Comparison of ENCODE assay signal across 8 cellular contexts in the genomic region with DNA sequence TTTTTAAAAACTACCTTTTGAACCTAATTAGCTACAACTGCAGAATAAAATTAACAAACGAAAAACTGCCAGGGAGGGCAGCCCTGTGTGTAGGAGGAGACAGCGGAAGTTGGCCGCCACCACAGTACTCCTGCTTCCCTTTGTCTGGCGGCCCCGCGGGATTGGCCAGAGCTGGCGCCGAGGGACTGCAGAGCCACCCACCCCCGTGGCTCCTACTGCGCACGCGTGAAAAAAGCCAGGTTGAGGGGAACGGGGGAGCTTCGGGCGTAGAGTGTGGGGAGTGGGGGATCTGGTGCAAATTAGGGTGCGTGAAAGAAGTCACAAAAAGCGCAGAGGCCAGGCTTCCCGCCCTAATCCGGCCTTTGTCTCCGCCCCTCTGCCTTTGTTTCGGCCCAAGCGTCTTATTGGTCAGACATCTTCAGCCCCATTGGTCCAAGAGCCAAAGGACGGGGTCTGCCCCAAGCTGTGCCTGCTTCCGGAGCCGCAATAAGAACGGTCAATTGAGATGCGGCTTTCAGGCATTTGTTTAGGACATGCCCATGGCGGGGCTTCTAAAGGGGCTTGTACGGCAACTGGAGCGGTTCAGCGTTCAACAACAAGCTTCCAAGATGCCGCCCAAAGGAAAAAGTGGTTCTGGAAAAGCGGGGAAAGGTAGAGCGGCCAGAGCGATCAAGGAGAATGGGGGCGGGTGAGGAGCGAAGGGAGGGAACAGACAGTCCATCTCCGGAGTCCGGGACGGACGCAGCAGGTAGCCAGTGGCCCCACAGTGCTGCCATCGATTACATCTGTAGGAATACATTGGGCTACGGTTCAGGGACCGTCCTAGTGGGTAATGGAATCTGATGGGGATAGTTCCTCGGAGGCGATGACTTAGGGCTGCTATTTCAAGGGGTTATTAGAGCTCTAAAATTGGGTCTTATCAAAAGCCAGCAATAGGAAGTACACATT. TPM values are rescaled to one million over a fixed set of nuclear protein-coding genes. Genes with fewer than 3 reads are reported as not detected.
DNase-seq lines count a peak whose midpoint lies in the region; TF ChIP-seq lines count a peak whose summit lies in the region.

A gene (plus strand): TSS at position 580 of the 948 bp plus-strand sequence. CDS start 29 bp downstream, at position 609.

- H3K27ac Mint-ChIP-seq in neural crest cell (ENCODE audit: unreplicated experiment): no peak within 1 kb of the TSS

- H3K4me1 ChIP-seq in HAP-1 (peaks cover 10% of the 10 kb centered on the region), stomach smooth muscle (ENCODE audit: control insufficient read depth, insufficient read depth, low read length) (peaks cover 15% of the 10 kb centered on the region)

- TF ChIP-seq CTCF in fibroblast of villous mesenchyme (IDR thresholded peaks at IDR 0.05; ENCODE audit: insufficient read depth, low read depth, low read length): no peak
- TF ChIP-seq CTCF in neural crest cell (conservative IDR thresholded peaks at IDR 0.05): no peak

- H3K36me3 Mint-ChIP-seq in neural crest cell (ENCODE audit: low read depth): peaks cover 6% of the 10 kb centered on the region

- H3K9ac ChIP-seq in stomach smooth muscle (ENCODE audit: low read length in 2 of 2): peak within 1 kb of the TSS; percentile 79 to 91

- DNase-seq in ELR (ENCODE audit: low read depth) (peak; percentile 96), HAP-1 (ENCODE audit: low spot score in 2 of 2) (peak; percentile 99), MG63 (peak; percentile 92), SHP77 (lab: John Stamatoyannopoulos, UW) (peak; percentile 87 to 90), fibroblast of villous mesenchyme (ENCODE audit: low read depth) (peak; percentile 97), neural crest cell (ENCODE audit: low read depth, low spot score) (peak; percentile 76)
- DNase-seq in activated effector memory CD4-positive, alpha-beta T cell treated with anti-CD3 and anti-CD28 coated beads, Interleukin-2, amount 50 U/mL, for 16 hours: peak; percentile 92

- H3K27me3 Mint-ChIP-seq in neural crest cell (ENCODE audit: low read depth): no peaks in the 10 kb centered on the region

- H3K4me3 ChIP-seq in HAP-1: peak within 1 kb of the TSS; percentile 80
- H3K4me3 ChIP-seq in MG63: peak within 1 kb of the TSS; percentile 78
- H3K4me3 ChIP-seq in fibroblast of villous mesenchyme (ENCODE audit: low read depth, low read length): peak within 1 kb of the TSS; percentile 86
- H3K4me3 ChIP-seq in stomach smooth muscle (ENCODE audit: low read length in 2 of 2): peak within 1 kb of the TSS; percentile 73 to 79

- no peaks in the 10 kb centered on the region for H3K9me3 ChIP-seq in HAP-1
- no peaks in the 10 kb centered on the region for H3K9me3 ChIP-seq in MG63
- no peaks in the 10 kb centered on the region for H3K9me3 ChIP-seq in stomach smooth muscle (ENCODE audit: control insufficient read depth in 2 of 2, low read length in 2 of 2)

- H3K27ac ChIP-seq in stomach smooth muscle (ENCODE audit: low read length): peak within 1 kb of the TSS; percentile 71

- H3K36me3 ChIP-seq in HAP-1 (replicated peaks): peaks cover 8% of the 10 kb centered on the region
- H3K36me3 ChIP-seq in MG63: no peaks in the 10 kb centered on the region
- H3K36me3 ChIP-seq in stomach smooth muscle (ENCODE audit: control insufficient read depth in 2 of 2, insufficient read depth in 2 of 2, low read length in 2 of 2): no peaks in the 10 kb centered on the region

- peaks cover 9% of the 10 kb centered on the region for H3K4me1 Mint-ChIP-seq in neural crest cell

- H3K9me3 Mint-ChIP-seq in neural crest cell: no peaks in the 10 kb centered on the region

- no peak within 1 kb of the TSS for H3K4me3 Mint-ChIP-seq in neural crest cell

- in situ Hi-C loops in HAP-1 (cut with MboI; ENCODE audit: low sequenced_read_pairs): no loop called here

- H3K27me3 ChIP-seq in HAP-1 (ENCODE audit: low read depth): no peaks in the 10 kb centered on the region
- H3K27me3 ChIP-seq in MG63: no peaks in the 10 kb centered on the region
- peaks cover 0 to 3% of the 10 kb centered on the region in 2 donors for H3K27me3 ChIP-seq in stomach smooth muscle (ENCODE audit: control insufficient read depth in 1 of 2, insufficient read depth in 2 of 2, low read length in 2 of 2)

RNA-seq across cellular contexts. Expression of the gene that starts here (rescaled TPM):
- 1.3 and 2.3 TPM in 2 replicates for total RNA-seq in MG63 (2014; rRNA removed; shearing (Covaris generic); ENCODE audit: low replicate concordance)
- 6.9 and 10.6 TPM in 2 replicates for total RNA-seq in fibroblast of villous mesenchyme
- total RNA-seq in neural crest cell: 14.0 and 16.7 TPM in 2 replicates

Comparison
In these comparisons a context has a peak if more than half of its experiments do, and no peak if none do; other contexts are left out.
1. Peak in every context shown above with its lines: DNase-seq, H3K4me3 ChIP-seq and H3K27ac ChIP-seq.